26 cellular contexts compared by ENCODE assay signal in the genomic region with DNA sequence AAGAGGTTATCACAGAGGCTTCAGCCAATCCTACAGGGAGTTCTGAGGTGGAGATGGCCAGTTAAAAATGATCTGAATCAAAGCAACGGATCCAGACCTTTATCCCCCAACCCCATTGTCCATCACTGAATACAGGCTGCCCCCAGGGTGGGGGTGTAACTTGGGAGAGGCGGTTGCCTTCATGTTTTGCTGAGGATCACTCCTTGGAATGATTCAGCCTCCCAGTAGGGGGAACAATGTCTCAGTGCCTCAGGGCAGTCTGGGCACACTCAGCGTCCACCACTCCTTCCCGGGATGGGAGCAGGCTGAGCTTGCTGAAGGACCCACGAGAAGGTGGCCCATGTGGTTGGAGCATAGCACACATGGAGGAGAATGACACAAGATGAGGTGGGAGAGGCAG.
DNase-seq lines count a peak whose midpoint lies in the region; ATAC-seq and TF ChIP-seq lines count a peak whose summit lies in the region.
"Had no signal": no experiment of that assay in that cellular context is flagged by ENCODE, and none has a peak within 500 bp of the region (broad histone marks: within the 10 kb centered on the region; RNA-seq: fewer than 3 reads in every experiment).

No MANE protein-coding gene starts in this region.

- TF ChIP-seq CTCF in chondrocyte (IDR thresholded peaks at IDR 0.05) (peak; percentile 10), neural progenitor cell (IDR thresholded peaks at IDR 0.05) (no peak), right lobe of liver (IDR thresholded peaks at IDR 0.05) (no peak), dorsolateral prefrontal cortex (IDR thresholded peaks at IDR 0.05 in 54 of 56, conservative IDR thresholded peaks at IDR 0.05 in 2 of 56; ENCODE audit: low read depth in 1 of 56, partially characterized antibody in 56 of 56) (no peak)

- H3K4me1 Mint-ChIP-seq in chondrocyte (ENCODE audit: low read depth) (peaks cover 15% of the 10 kb centered on the region), neural progenitor cell (peaks cover 15% of the 10 kb centered on the region)
- H3K4me1 Mint-ChIP-seq: activated naive CD8-positive, alpha-beta T cell treated with anti-CD3 and anti-CD28 coated beads, Interleukin-2, amount 50 U/mL, for 24 hours; CD14-positive monocyte; memory B cell; stimulated activated memory B cell treated with anti-CD40 and anti-IgM and Interleukin-4, amounts not matched to agents 10 μg/mL and 1 μg/mL and 100 μg/mL, for 72 hours; T-cell had no signal

- H3K27me3 ChIP-seq in neural progenitor cell (no peaks in the 10 kb centered on the region), right lobe of liver (no peaks in the 10 kb centered on the region), dorsolateral prefrontal cortex (no peaks in the 10 kb centered on the region)
- H3K27me3 ChIP-seq: sigmoid colon, testis had no signal

- H3K9me3 ChIP-seq in neural progenitor cell (ENCODE audit: low read depth): no peaks in the 10 kb centered on the region
- H3K9me3 ChIP-seq in right lobe of liver: no peaks in the 10 kb centered on the region
- H3K9me3 ChIP-seq: sigmoid colon, testis had no signal

- no peak for ATAC-seq in right lobe of liver
- ATAC-seq: activated naive CD8-positive, alpha-beta T cell treated with anti-CD3 and anti-CD28 coated beads, Interleukin-2, amount 50 U/mL, for 24 hours; activated T-cell treated with anti-CD3 and anti-CD28 coated beads, Interleukin-2, amount 50 U/mL, for 4 hours; left colon; stimulated activated memory B cell treated with anti-CD40 and anti-IgM and Interleukin-4, amounts not matched to agents 10 μg/mL and 1 μg/mL and 100 μg/mL, for 72 hours; T-cell had no signal

- H3K36me3 ChIP-seq in neural progenitor cell: no peaks in the 10 kb centered on the region
- no peaks in the 10 kb centered on the region for H3K36me3 ChIP-seq in right lobe of liver
- H3K36me3 ChIP-seq: sigmoid colon had no signal

- no peak overlapping the region for H3K4me2 ChIP-seq in neural progenitor cell

- no peak overlapping the region for H3K27ac ChIP-seq in neural progenitor cell
- H3K27ac ChIP-seq in right lobe of liver: no peak overlapping the region
- peak overlapping the region in 22 of 59 donors; percentile 1 to 95 (median 30) for H3K27ac ChIP-seq in dorsolateral prefrontal cortex
- H3K27ac ChIP-seq: RWPE1, sigmoid colon, testis had no signal

- H3K4me1 ChIP-seq in neural progenitor cell (peaks cover 13% of the 10 kb centered on the region), right lobe of liver (no peaks in the 10 kb centered on the region)
- H3K4me1 ChIP-seq: sigmoid colon, testis had no signal

- no peaks in the 10 kb centered on the region for H3K27me3 Mint-ChIP-seq in chondrocyte (ENCODE audit: low read depth)
- H3K27me3 Mint-ChIP-seq in neural progenitor cell (ENCODE audit: insufficient read depth, low read depth): peaks cover 2% of the 10 kb centered on the region
- H3K27me3 Mint-ChIP-seq: activated naive CD8-positive, alpha-beta T cell treated with anti-CD3 and anti-CD28 coated beads, Interleukin-2, amount 50 U/mL, for 24 hours had no signal

- no peaks in the 10 kb centered on the region for H3K36me3 Mint-ChIP-seq in chondrocyte (ENCODE audit: low read depth)
- peaks cover 53% of the 10 kb centered on the region for H3K36me3 Mint-ChIP-seq in neural progenitor cell
- H3K36me3 Mint-ChIP-seq: CD14-positive monocyte; memory B cell; stimulated activated memory B cell treated with anti-CD40 and anti-IgM and Interleukin-4, amounts not matched to agents 10 μg/mL and 1 μg/mL and 100 μg/mL, for 72 hours; T-cell had no signal

- H3K27ac Mint-ChIP-seq in chondrocyte (ENCODE audit: unreplicated experiment) (no peak overlapping the region), neural progenitor cell (peak overlapping the region; percentile 35)
- H3K27ac Mint-ChIP-seq: activated naive CD8-positive, alpha-beta T cell treated with anti-CD3 and anti-CD28 coated beads, Interleukin-2, amount 50 U/mL, for 24 hours; CD14-positive monocyte; memory B cell; stimulated activated memory B cell treated with anti-CD40 and anti-IgM and Interleukin-4, amounts not matched to agents 10 μg/mL and 1 μg/mL and 100 μg/mL, for 72 hours; T-cell had no signal

- H3F3A ChIP-seq in neural progenitor cell (ENCODE audit: low read depth): peaks cover 8% of the 10 kb centered on the region

- no peaks in the 10 kb centered on the region for H3K79me2 ChIP-seq in neural progenitor cell (ENCODE audit: low read depth)

- H3K4me3 Mint-ChIP-seq in chondrocyte (ENCODE audit: unreplicated experiment): no peak overlapping the region
- no peak overlapping the region for H3K4me3 Mint-ChIP-seq in neural progenitor cell
- H3K4me3 Mint-ChIP-seq: activated naive CD8-positive, alpha-beta T cell treated with anti-CD3 and anti-CD28 coated beads, Interleukin-2, amount 50 U/mL, for 24 hours; activated T-cell treated with anti-CD3 and anti-CD28 coated beads, Interleukin-2, amount 50 U/mL, for 4 hours; memory B cell; stimulated activated memory B cell treated with anti-CD40 and anti-IgM and Interleukin-4, amounts not matched to agents 10 μg/mL and 1 μg/mL and 100 μg/mL, for 72 hours; T-cell had no signal

- no peak for TF ChIP-seq POLR2A in right lobe of liver (IDR thresholded peaks at IDR 0.05)

- DNase-seq in ELR (ENCODE audit: low read depth) (peak; percentile 29), LoVo (ENCODE audit: low spot score) (peak; percentile 28), chondrocyte (ENCODE audit: low spot score) (no peak), neural progenitor cell (ENCODE audit: low spot score) (no peak), right lobe of liver (no peak), kidney tubule cell (ENCODE audit: low spot score) (no peak), dorsolateral prefrontal cortex (no peak)
- DNase-seq: activated CD4-positive, alpha-beta T cell treated with anti-CD3 and anti-CD28 coated beads for 4 hours; activated gamma-delta T cell treated with Interleukin-2 at 50 U/mL for 16 hours; activated naive CD8-positive, alpha-beta T cell treated with anti-CD3 and anti-CD28 coated beads, Interleukin-2, amount 50 U/mL, for 24 hours; activated T-cell treated with anti-CD3 and anti-CD28 coated beads, Interleukin-2, amount 50 U/mL, for 4 hours; cerebellar nuclear complex; DMS79 treated with DMSO at 0.1 percent for 48 hours; foreskin fibroblast; left colon; NCI-H1092; NCI-H187; posterior cingulate gyrus; sigmoid colon; stimulated activated CD4-positive, alpha-beta T cell treated with anti-CD3 and anti-CD28 coated beads, Interleukin-4, amount 100 ng/mL, for 4 hours; T-cell; testis had no signal

- no peaks in the 10 kb centered on the region for H4K20me1 ChIP-seq in neural progenitor cell (ENCODE audit: low read depth)

- intact Hi-C loops in right lobe of liver (cut with DNase I) (no loop called here), dorsolateral prefrontal cortex (cut with DNase I) (loop anchor here in 1 of 2 donors (10.0 kb wide), 2 partner anchors 148 to 312 kb away; a partner anchor contains a TSS)

- H3K4me3 ChIP-seq in neural progenitor cell: no peak overlapping the region
- no peak overlapping the region for H3K4me3 ChIP-seq in right lobe of liver
- H3K4me3 ChIP-seq in dorsolateral prefrontal cortex: no peak overlapping the region
- H3K4me3 ChIP-seq: sigmoid colon, testis had no signal

- H3K9me3 Mint-ChIP-seq in chondrocyte (ENCODE audit: low read depth) (no peaks in the 10 kb centered on the region), neural progenitor cell (no peaks in the 10 kb centered on the region)
- H3K9me3 Mint-ChIP-seq: activated naive CD8-positive, alpha-beta T cell treated with anti-CD3 and anti-CD28 coated beads, Interleukin-2, amount 50 U/mL, for 24 hours; activated T-cell treated with anti-CD3 and anti-CD28 coated beads, Interleukin-2, amount 50 U/mL, for 4 hours; stimulated activated memory B cell treated with anti-CD40 and anti-IgM and Interleukin-4, amounts not matched to agents 10 μg/mL and 1 μg/mL and 100 μg/mL, for 72 hours; T-cell had no signal

- H3K9ac ChIP-seq in neural progenitor cell: no peak overlapping the region

- no peak overlapping the region for H2AFZ ChIP-seq in neural progenitor cell (replicated peaks)

- WGBS in right lobe of liver (ENCODE audit: insufficient coverage, low coverage, low lambda C conversion rate, missing lambda C conversion rate): 54% methylated on average over 4 of the region's 5 CpGs

Comparison
In these comparisons a context has a peak if more than half of its experiments do, and no peak if none do; other contexts are left out.
1. DNase-seq: peak in ELR (single experiment) and LoVo (single experiment); none in chondrocyte (single experiment), neural progenitor cell (single experiment), right lobe of liver (0 of 3), kidney tubule cell (single experiment) and dorsolateral prefrontal cortex (0 of 10).